9 cellular contexts compared by ENCODE assay signal in genomic region chr3:61808999-61809398, GRCh38.
"Had no signal": no experiment of that assay in that cellular context is flagged by ENCODE, and none has a peak within 500 bp of the region (broad histone marks: within the 10 kb centered on the region; RNA-seq: fewer than 3 reads in every experiment).

No MANE protein-coding gene starts in this region.

- DNase-seq: activated B cell treated with CpG ODN at 0.5 μM for 24 hours; activated CD4-positive, alpha-beta T cell treated with anti-CD3 and anti-CD28 coated beads, Interleukin-2, amount 10 ng/mL, durations not matched to agents 24 days and 14 days; activated naive CD4-positive, alpha-beta T cell; activated naive CD8-positive, alpha-beta T cell treated with anti-CD3 and anti-CD28 coated beads, Interleukin-2, amount 50 U/mL, for 24 hours; SK-N-SH; stimulated activated CD4-positive, alpha-beta T cell treated with anti-CD3 and anti-CD28 coated beads, Interleukin-1b, Interleukin-23, amount 100 ng/mL, for 48 hours had no signal

- H3K4me3 ChIP-seq: dorsolateral prefrontal cortex, ovary had no signal

- H3K36me3 ChIP-seq: ovary had no signal

- H3K27me3 ChIP-seq: dorsolateral prefrontal cortex, ovary had no signal

- H3K9me2 ChIP-seq: SK-N-SH had no signal

- H3K4me2 ChIP-seq: SK-N-SH had no signal

- H3K9ac ChIP-seq: SK-N-SH had no signal

- ATAC-seq: activated naive CD8-positive, alpha-beta T cell treated with anti-CD3 and anti-CD28 coated beads, Interleukin-2, amount 50 U/mL, for 24 hours; stimulated activated memory B cell treated with anti-CD40 and anti-IgM and Interleukin-4, amounts not matched to agents 10 μg/mL and 1 μg/mL and 100 μg/mL, for 72 hours had no signal

- H3K9me3 ChIP-seq: ovary, SK-N-SH had no signal
